In genomic region chr6:136923954-136924291, GRCh38 we compare ENCODE assay signal across 14 cellular contexts. TPM values are rescaled to one million over a fixed set of nuclear protein-coding genes. Genes with fewer than 3 reads are reported as not detected.
DNase-seq lines count a peak whose midpoint lies in the region; ATAC-seq and TF ChIP-seq lines count a peak whose summit lies in the region.
"Had no signal": no experiment of that assay in that cellular context is flagged by ENCODE, and none has a peak within 500 bp of the region (broad histone marks: within the 10 kb centered on the region; RNA-seq: fewer than 3 reads in every experiment).

No MANE protein-coding gene starts in this region.

- no peak for ATAC-seq in WTC11
- no peak for ATAC-seq in HG02840 (IDR thresholded peaks at IDR 0.05; ENCODE audit: low FRiP score, unreplicated experiment)
- ATAC-seq: foreskin keratinocyte, left lung, Panc1 had no signal

- H3K27me3 ChIP-seq in spleen (replicated peaks in 1 of 7), result peaks cover 11 to 72% (median 56%) of the 10 kb centered on the region in 7 donors

- peaks cover 60% of the 10 kb centered on the region for H3K27me3 Mint-ChIP-seq in activated CD4-positive, alpha-beta T cell treated with anti-CD3 and anti-CD28 coated beads, Interleukin-2, amount 10 ng/mL, durations not matched to agents 7 days and 5 days
- peaks cover 68% of the 10 kb centered on the region for H3K27me3 Mint-ChIP-seq in WTC11 (ENCODE audit: low read depth)
- peaks cover 17% of the 10 kb centered on the region for H3K27me3 Mint-ChIP-seq in glutamatergic neuron (ENCODE audit: unreplicated experiment)

- no peak overlapping the region for H3K27ac Mint-ChIP-seq in activated CD4-positive, alpha-beta T cell treated with anti-CD3 and anti-CD28 coated beads, Interleukin-2, amount 10 ng/mL, durations not matched to agents 7 days and 5 days
- no peak overlapping the region for H3K27ac Mint-ChIP-seq in WTC11
- H3K27ac Mint-ChIP-seq in glutamatergic neuron (ENCODE audit: unreplicated experiment), result no peak overlapping the region

- H3K4me3 ChIP-seq in retinal pigment epithelial cell (ENCODE audit: low read length) (peak overlapping the region; percentile 43), spleen (peak overlapping the region in 2 of 8 donors; percentile 50 to 74)
- H3K4me3 ChIP-seq: left lung had no signal

- H3K36me3 ChIP-seq in spleen, result no peaks in the 10 kb centered on the region
- H3K36me3 ChIP-seq: left lung had no signal

- no peaks in the 10 kb centered on the region for H3K9me3 ChIP-seq in spleen
- H3K9me3 ChIP-seq: left lung had no signal

- no peaks in the 10 kb centered on the region for H3K36me3 Mint-ChIP-seq in activated CD4-positive, alpha-beta T cell treated with anti-CD3 and anti-CD28 coated beads, Interleukin-2, amount 10 ng/mL, durations not matched to agents 7 days and 5 days (ENCODE audit: low read depth)
- H3K36me3 Mint-ChIP-seq in WTC11, result no peaks in the 10 kb centered on the region
- H3K36me3 Mint-ChIP-seq in glutamatergic neuron (ENCODE audit: unreplicated experiment), result no peaks in the 10 kb centered on the region

- H3K4me3 Mint-ChIP-seq in activated CD4-positive, alpha-beta T cell treated with anti-CD3 and anti-CD28 coated beads, Interleukin-2, amount 10 ng/mL, durations not matched to agents 7 days and 5 days, result peak overlapping the region; percentile 28
- peak overlapping the region; percentile 47 for H3K4me3 Mint-ChIP-seq in WTC11
- peak overlapping the region; percentile 63 for H3K4me3 Mint-ChIP-seq in glutamatergic neuron (ENCODE audit: unreplicated experiment)

- no peak overlapping the region for H3K27ac ChIP-seq in spleen
- H3K27ac ChIP-seq: foreskin keratinocyte, left lung had no signal

- intact Hi-C loops in spleen (cut with DNase I; ENCODE audit: low total_unique reads), result no loop called here

- DNase-seq in activated CD4-positive, alpha-beta T cell treated with anti-CD3 and anti-CD28 coated beads, Interleukin-2, amount 10 ng/mL, durations not matched to agents 7 days and 5 days, result no peak
- DNase-seq in activated CD4-positive, alpha-beta T cell treated with anti-CD3 and anti-CD28 coated beads for 48 hours, result no peak
- DNase-seq in WTC11 (ENCODE audit: low spot score) (no peak), glutamatergic neuron (no peak), retinal pigment epithelial cell (ENCODE audit: low read depth) (no peak), spleen (no peak), nucleus accumbens (lab: John Stamatoyannopoulos, UW) (no peak)
- DNase-seq: amniotic stem cell, foreskin keratinocyte, KBM-7, left lung had no signal

- peaks cover 29% of the 10 kb centered on the region for H3K4me1 Mint-ChIP-seq in activated CD4-positive, alpha-beta T cell treated with anti-CD3 and anti-CD28 coated beads, Interleukin-2, amount 10 ng/mL, durations not matched to agents 7 days and 5 days
- H3K4me1 Mint-ChIP-seq in WTC11 (peaks cover 18% of the 10 kb centered on the region), glutamatergic neuron (ENCODE audit: low read depth, unreplicated experiment) (peaks cover 2% of the 10 kb centered on the region)

- CTCF ChIA-PET in activated CD4-positive, alpha-beta T cell treated with anti-CD3 and anti-CD28 coated beads, Interleukin-2, amount 10 ng/mL, durations not matched to agents 7 days and 5 days (lab: Charles Lee), result interaction anchor here (1.1 kb wide), 1 partner anchor 132 kb away, joined by 3 read pairs; the partner anchor contains the start of gene MAP3K5
- CTCF ChIA-PET in WTC11 (lab: Charles Lee), result no interaction called here

- TF ChIP-seq POLR2A in spleen (IDR thresholded peaks at IDR 0.05), result no peak

- H3K4me1 ChIP-seq in spleen, result peaks cover 31 to 45% (median 42%) of the 10 kb centered on the region in 6 donors
- H3K4me1 ChIP-seq: foreskin keratinocyte had no signal

- WGBS in spleen, 5 donors, result 61 to 84% (median 70%) methylated on average over 26 of the region's 26 CpGs

- TF ChIP-seq CTCF in WTC11 (IDR thresholded peaks at IDR 0.05) (no peak), glutamatergic neuron (IDR thresholded peaks at IDR 0.05; ENCODE audit: partially characterized antibody, unreplicated experiment) (no peak), retinal pigment epithelial cell (conservative IDR thresholded peaks at IDR 0.05; ENCODE audit: low read depth, low read length) (no peak), spleen (IDR thresholded peaks at IDR 0.05 in 8 of 11, conservative IDR thresholded peaks at IDR 0.05 in 3 of 11) (no peak)

- no peaks in the 10 kb centered on the region for H3K9me3 Mint-ChIP-seq in activated CD4-positive, alpha-beta T cell treated with anti-CD3 and anti-CD28 coated beads, Interleukin-2, amount 10 ng/mL, durations not matched to agents 7 days and 5 days
- H3K9me3 Mint-ChIP-seq in WTC11 (0 out of 2 replicates have a peak, but pooled peaks cover 2% of the 10 kb centered on the region), glutamatergic neuron (ENCODE audit: unreplicated experiment) (no peaks in the 10 kb centered on the region)

- POLR2A ChIA-PET in activated CD4-positive, alpha-beta T cell treated with anti-CD3 and anti-CD28 coated beads, Interleukin-2, amount 10 ng/mL, durations not matched to agents 7 days and 5 days (lab: Charles Lee), result no interaction called here
- POLR2A ChIA-PET in WTC11 (lab: Charles Lee), result interaction anchor here (1.8 kb wide), 1 partner anchor 33 kb away, joined by 4 read pairs; no protein-coding TSS in a partner anchor

TF ChIP-seq in WTC11, 78 proteins besides CTCF, POLR2A, EP300 and RAD21:
- TF ChIP-seq FOXJ3 (CRISPR knock-in tag; IDR thresholded peaks at IDR 0.05; ENCODE audit: borderline replicate concordance), result no peak

RNA-seq across cellular contexts. Expression of gene SLC35D3, which starts 1.8 kb away (rescaled TPM):
- total RNA-seq in activated CD4-positive, alpha-beta T cell treated with anti-CD3 and anti-CD28 coated beads, Interleukin-2, amount 10 ng/mL, durations not matched to agents 7 days and 5 days, result not detected
- total RNA-seq in WTC11 (2021) (0.37 to 0.78 TPM (median 0.39 TPM) in 3 replicates), glutamatergic neuron (ENCODE audit: unreplicated experiment) (not detected), spleen (not detected)
- polyA plus RNA-seq in spleen, result not detected
- total RNA-seq: foreskin keratinocyte, pulmonary artery endothelial cell had no signal
- polyA plus RNA-seq: foreskin keratinocyte had no signal
